ENCODE assay signal across 17 cellular contexts in genomic region chr7:78953726-78954363, GRCh38.
DNase-seq lines count a peak whose midpoint lies in the region; ATAC-seq and TF ChIP-seq lines count a peak whose summit lies in the region.
"Had no signal": no experiment of that assay in that cellular context is flagged by ENCODE, and none has a peak within 500 bp of the region (broad histone marks: within the 10 kb centered on the region; RNA-seq: fewer than 3 reads in every experiment).

No MANE protein-coding gene starts in this region.

- DNase-seq in HCEC 1CT (peak; percentile 30), fibroblast of peridontal ligament (ENCODE audit: extremely low read depth) (peak; percentile 41), transverse colon (no peak), aorta (no peak)
- DNase-seq in stimulated activated CD8-positive, alpha-beta memory T cell treated with anti-CD3 and anti-CD28 coated beads, Interleukin-4, amount 100 ng/mL, for 48 hours, result no peak
- DNase-seq: CD8-positive, alpha-beta memory T cell; DMS79; GDM1; MM.1S; NCI-H1105; NCI-H1694; NCI-H510A treated with DMSO at 0.1 percent for 48 hours had no signal

- 85 to 87% methylated on average over 5 of the region's 5 CpGs for WGBS in transverse colon (ENCODE audit: low coverage in 1 of 2), 2 donors
- WGBS in aorta, 2 donors, result 39 to 44% methylated on average over 5 of the region's 5 CpGs

- H3K27ac ChIP-seq in transverse colon, result no peak overlapping the region
- no peak overlapping the region for H3K27ac ChIP-seq in aorta (ENCODE audit: low read depth in 1 of 2, low read length in 2 of 2)
- H3K27ac ChIP-seq: BLaER1 had no signal

- no peaks in the 10 kb centered on the region for H3K9me3 ChIP-seq in transverse colon
- H3K9me3 ChIP-seq in aorta (ENCODE audit: control insufficient read depth, low read length), result no peaks in the 10 kb centered on the region
- H3K9me3 ChIP-seq: BLaER1, HAP-1 had no signal

- no peaks in the 10 kb centered on the region for H3K36me3 ChIP-seq in transverse colon
- no peaks in the 10 kb centered on the region for H3K36me3 ChIP-seq in aorta (ENCODE audit: control insufficient read depth in 1 of 2, insufficient read depth in 2 of 2, low read length in 1 of 2)
- H3K36me3 ChIP-seq: BLaER1, HAP-1 had no signal

- no peak for TF ChIP-seq EP300 in transverse colon (IDR thresholded peaks at IDR 0.05; ENCODE audit: low read depth)

- H3K4me3 ChIP-seq in transverse colon (no peak overlapping the region), aorta (ENCODE audit: low read length in 2 of 2) (no peak overlapping the region)
- H3K4me3 ChIP-seq: BLaER1, HAP-1 had no signal

- H3K27me3 ChIP-seq in transverse colon, result no peaks in the 10 kb centered on the region
- no peaks in the 10 kb centered on the region for H3K27me3 ChIP-seq in aorta (ENCODE audit: control insufficient read depth in 1 of 2, insufficient read depth in 2 of 2, low read length in 1 of 2)
- H3K27me3 ChIP-seq: BLaER1 had no signal

- intact Hi-C loops in transverse colon (cut with DNase I; ENCODE audit: low total_unique reads), result no loop called here
- intact Hi-C loops in aorta (cut with DNase I), result no loop called here

- no peak for TF ChIP-seq CTCF in transverse colon (IDR thresholded peaks at IDR 0.05)

- ATAC-seq in SK-N-SH treated with all-trans-retinoic acid at 6 μM for 48 hours, result peak; percentile 86
- ATAC-seq in HG03565 (IDR thresholded peaks at IDR 0.05; ENCODE audit: unreplicated experiment), result no peak
- ATAC-seq in aorta (ENCODE audit: low FRiP score), result no peak
- ATAC-seq: Panc1 had no signal

- H3K4me1 ChIP-seq in transverse colon (no peaks in the 10 kb centered on the region), aorta (ENCODE audit: control insufficient read depth in 1 of 2, insufficient read depth in 2 of 2, low read length in 2 of 2) (peaks cover 0 to 3% of the 10 kb centered on the region in 2 donors)
- H3K4me1 ChIP-seq: HAP-1 had no signal

- in situ Hi-C loops in transverse colon (cut with MboI; ENCODE audit: low pct_ligation_motif_present in 1 of 4, low pct_unique_long_range_greater_than_20kb in 1 of 4, low sequenced_read_pairs in 3 of 4), result no loop called here

- TF ChIP-seq POLR2A in transverse colon (IDR thresholded peaks at IDR 0.05), result no peak

TF ChIP-seq in SK-N-SH treated with all-trans-retinoic acid at 6 μM for 48 hours, 23 proteins besides CTCF, POLR2A, EP300 and RAD21:
- TF ChIP-seq TOX (CRISPR knock-in tag; IDR thresholded peaks at IDR 0.05; ENCODE audit: borderline replicate concordance) (peak; percentile 54; the same call in 1 of the 2 replicates), PATZ1 (CRISPR knock-in tag; IDR thresholded peaks at IDR 0.05; ENCODE audit: borderline replicate concordance) (no peak)

Comparison
In these comparisons a context has a peak if more than half of its experiments do, and no peak if none do; other contexts are left out.
1. DNase-seq: peak in HCEC 1CT (single experiment) and fibroblast of peridontal ligament (single experiment); none in transverse colon (single experiment), stimulated activated CD8-positive, alpha-beta memory T cell treated with anti-CD3 and anti-CD28 coated beads, Interleukin-4, amount 100 ng/mL, for 48 hours (single experiment) and aorta (0 of 2).